Comparison of ENCODE assay signal across 16 cellular contexts in genomic region chr10:95493862-95494261, GRCh38.
"Had no signal": no experiment of that assay in that cellular context is flagged by ENCODE, and none has a peak within 500 bp of the region (broad histone marks: within the 10 kb centered on the region; RNA-seq: fewer than 3 reads in every experiment).

No MANE protein-coding gene starts in this region.

- ATAC-seq: natural killer cell treated with Interleukin-12 subunit alpha and Interleukin-12 subunit beta and Interleukin-15 and Interleukin-18, amount 100 ng/mL, for 72 hours; stimulated activated effector memory CD8-positive, alpha-beta T cell treated with anti-CD3 and anti-CD28 coated beads, Interleukin-12 subunit alpha, Interleukin-12 subunit beta, amount 100 ng/mL, for 72 hours; T-helper 17 cell had no signal

- H3K4me1 ChIP-seq: SJCRH30 had no signal

- DNase-seq: activated CD4-positive, alpha-beta T cell treated with anti-CD3 and anti-CD28 coated beads, Interleukin-2, amount 50 U/mL, for 48 hours; activated naive CD4-positive, alpha-beta T cell treated with anti-CD3 and anti-CD28 coated beads, Interleukin-2, amount 10 ng/mL, durations not matched to agents 7 days and 5 days; activated T-cell treated with anti-CD3 and anti-CD28 coated beads, Interleukin-2, amount 50 U/mL, for 1 hour; effector CD4-positive, alpha-beta T cell; foreskin melanocyte; hypothalamus; kidney; nucleus accumbens; SJCRH30; stimulated activated CD4-positive, alpha-beta T cell treated with anti-CD3 and anti-CD28 coated beads, Interleukin-12 subunit alpha, Interleukin-12 subunit beta, amount 100 ng/mL, for 4 hours; stimulated activated CD4-positive, alpha-beta T cell treated with anti-CD3 and anti-CD28 coated beads, Interleukin-2, amount 100 ng/mL, for 24 hours; T-helper 17 cell; WERI-Rb-1 had no signal

- H3K27ac ChIP-seq: SJCRH30, WERI-Rb-1 had no signal

- H3K36me3 ChIP-seq: SJCRH30, WERI-Rb-1 had no signal

- H3K4me3 ChIP-seq: coronary artery, SJCRH30 had no signal

- H3K9me3 ChIP-seq: SJCRH30 had no signal

- H3K27me3 ChIP-seq: SJCRH30 had no signal
